In the genomic region with DNA sequence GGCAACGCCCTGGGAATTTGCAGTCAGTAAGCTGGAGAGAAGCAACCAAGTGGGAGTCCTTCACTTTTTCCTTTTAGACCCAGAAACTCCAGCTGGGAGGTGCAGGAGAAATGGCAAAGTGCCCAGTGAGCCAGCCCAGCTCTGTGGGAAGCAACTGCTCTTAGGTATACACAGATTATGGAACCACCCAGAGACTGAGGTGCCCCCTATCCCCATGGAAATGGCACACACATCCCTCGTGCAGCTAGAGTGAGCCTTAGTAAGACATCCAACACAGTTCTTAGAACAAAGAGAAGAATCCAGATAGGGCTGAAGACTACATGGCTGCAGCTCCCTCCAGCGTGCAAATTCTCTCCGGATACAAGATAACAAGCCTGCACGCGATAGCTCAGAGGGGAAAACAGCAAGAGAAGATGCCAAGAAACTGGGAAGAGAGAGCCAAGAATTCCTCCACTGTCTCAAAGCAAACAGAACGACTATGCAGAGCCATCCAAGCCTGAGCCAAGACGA, we compare ENCODE assay signal across 11 cellular contexts. TPM values are rescaled to one million over a fixed set of nuclear protein-coding genes. Genes with fewer than 3 reads are reported as not detected.
DNase-seq lines count a peak whose midpoint lies in the region; ATAC-seq and TF ChIP-seq lines count a peak whose summit lies in the region.
"Had no signal": no experiment of that assay in that cellular context is flagged by ENCODE, and none has a peak within 500 bp of the region (broad histone marks: within the 10 kb centered on the region; RNA-seq: fewer than 3 reads in every experiment).

No MANE protein-coding gene starts in this region.

- DNase-seq in endodermal cell: no peak
- peak; percentile 62 for DNase-seq in mucosa of gallbladder (ENCODE audit: low spot score)
- no peak for DNase-seq in activated T-cell treated with anti-CD3 and anti-CD28 coated beads, Interleukin-2, amount 50 U/mL, for 4 hours
- no peak for DNase-seq in SK-N-DZ (ENCODE audit: low spot score)
- DNase-seq: central memory CD4-positive, alpha-beta T cell; DND-41; Peyer's patch had no signal

- no peaks in the 10 kb centered on the region for H3K27me3 Mint-ChIP-seq in endodermal cell (ENCODE audit: insufficient read depth)
- H3K27me3 Mint-ChIP-seq in activated T-cell treated with anti-CD3 and anti-CD28 coated beads, Interleukin-2, amount 50 U/mL, for 4 hours (ENCODE audit: low read depth): no peaks in the 10 kb centered on the region

- no peak for TF ChIP-seq RAD21 in Ishikawa (IDR thresholded peaks at IDR 0.05; ENCODE audit: low read depth)

- H3K36me3 ChIP-seq in endodermal cell (ENCODE audit: control insufficient read depth, insufficient read depth, low read length): peaks cover 4% of the 10 kb centered on the region
- H3K36me3 ChIP-seq: Peyer's patch had no signal

- ATAC-seq in GM18517 (IDR thresholded peaks at IDR 0.05; ENCODE audit: unreplicated experiment) (no peak), HG03159 (IDR thresholded peaks at IDR 0.05; ENCODE audit: unreplicated experiment) (no peak)
- no peak for ATAC-seq in activated T-cell treated with anti-CD3 and anti-CD28 coated beads, Interleukin-2, amount 50 U/mL, for 4 hours

- no peaks in the 10 kb centered on the region for H3K4me1 ChIP-seq in endodermal cell (ENCODE audit: control insufficient read depth, insufficient read depth, low read length)

- peak overlapping the region; percentile 88 for H3K27ac ChIP-seq in 22Rv1
- peak overlapping the region; percentile 64 for H3K27ac ChIP-seq in endodermal cell (ENCODE audit: low read depth, low read length)

- TF ChIP-seq CTCF in 22Rv1 (IDR thresholded peaks at IDR 0.05) (peak; percentile 35), endodermal cell (conservative IDR thresholded peaks at IDR 0.05) (no peak)

- H3K4me1 Mint-ChIP-seq in endodermal cell: peaks cover 24% of the 10 kb centered on the region
- peaks cover 37% of the 10 kb centered on the region for H3K4me1 Mint-ChIP-seq in activated T-cell treated with anti-CD3 and anti-CD28 coated beads, Interleukin-2, amount 50 U/mL, for 4 hours (ENCODE audit: low read depth)

- H3K9ac ChIP-seq in endodermal cell (ENCODE audit: extremely low read depth, low read length, poor library complexity, severe bottlenecking): peak overlapping the region; percentile 48

- H3K27ac Mint-ChIP-seq in endodermal cell: peak overlapping the region; percentile 93

- peak overlapping the region; percentile 32 for H3K4me3 Mint-ChIP-seq in endodermal cell
- no peak overlapping the region for H3K4me3 Mint-ChIP-seq in activated T-cell treated with anti-CD3 and anti-CD28 coated beads, Interleukin-2, amount 50 U/mL, for 4 hours

- no peak for TF ChIP-seq EP300 in Ishikawa (IDR thresholded peaks at IDR 0.05; ENCODE audit: borderline replicate concordance)

- no peaks in the 10 kb centered on the region for H3K27me3 ChIP-seq in endodermal cell (ENCODE audit: control insufficient read depth, insufficient read depth, low read length, poor library complexity, severe bottlenecking)
- H3K27me3 ChIP-seq: Peyer's patch had no signal

- H3K9me3 ChIP-seq in endodermal cell (ENCODE audit: control insufficient read depth, low read length): no peaks in the 10 kb centered on the region
- H3K9me3 ChIP-seq: Peyer's patch had no signal

- H3K4me3 ChIP-seq in endodermal cell (ENCODE audit: low read length): no peak overlapping the region
- H3K4me3 ChIP-seq: Peyer's patch had no signal

- 58 to 78% methylated on average over 6 to 7 of the region's 8 CpGs for WGBS in endodermal cell (ENCODE audit: insufficient coverage in 1 of 2, insufficient read length in 1 of 2), 2 experiments

- peaks cover 24% of the 10 kb centered on the region for H3K36me3 Mint-ChIP-seq in endodermal cell (ENCODE audit: low read depth)
- H3K36me3 Mint-ChIP-seq in activated T-cell treated with anti-CD3 and anti-CD28 coated beads, Interleukin-2, amount 50 U/mL, for 4 hours (ENCODE audit: insufficient read depth): peaks cover 15% of the 10 kb centered on the region

- H3K9me3 Mint-ChIP-seq in endodermal cell: peaks cover 70% of the 10 kb centered on the region
- H3K9me3 Mint-ChIP-seq in activated T-cell treated with anti-CD3 and anti-CD28 coated beads, Interleukin-2, amount 50 U/mL, for 4 hours: no peaks in the 10 kb centered on the region

TF ChIP-seq in Ishikawa, 13 proteins besides CTCF, POLR2A, EP300 and RAD21:
- no peak for TF ChIP-seq EGR1 (IDR thresholded peaks at IDR 0.05)
- TF ChIP-seq NFIC (IDR thresholded peaks at IDR 0.05): peak; percentile 47; the same call in 1 of the 2 replicates

RNA-seq across cellular contexts. Expression of a gene that starts 26.6 kb away (rescaled TPM):
- total RNA-seq in endodermal cell (10 to 100 TPM; 61.1 to 73.9 TPM), mucosa of gallbladder (108 TPM)
- polyA plus RNA-seq in endodermal cell (2013, experiment 1 of 2): 41.3 TPM
- 36.5 TPM for polyA plus RNA-seq in endodermal cell (2013, experiment 2 of 2)
- 100 to 1,000 TPM; 258 to 273 (median 272) TPM for total RNA-seq in activated T-cell treated with anti-CD3 and anti-CD28 coated beads, Interleukin-2, amount 50 U/mL, for 4 hours
- 0.21 and 1.0 TPM in 2 replicates for polyA plus RNA-seq in SK-N-DZ (2014; cell fraction: cytosol; rRNA removed)
- polyA plus RNA-seq in SK-N-DZ (2014; cell fraction: nucleus; rRNA removed): 2.3 and 4.7 TPM in 2 replicates

RNA-seq across cellular contexts. Expression of a gene that starts 51.2 kb away (rescaled TPM):
- total RNA-seq in endodermal cell (10 to 100 TPM; 34.4 to 35.3 TPM), mucosa of gallbladder (64.9 TPM)
- 29.4 TPM for polyA plus RNA-seq in endodermal cell (2013, experiment 1 of 2)
- polyA plus RNA-seq in endodermal cell (2013, experiment 2 of 2): 27.3 TPM
- 10 to 100 TPM; 42.6 to 46.7 (median 45.7) TPM for total RNA-seq in activated T-cell treated with anti-CD3 and anti-CD28 coated beads, Interleukin-2, amount 50 U/mL, for 4 hours
- polyA plus RNA-seq in SK-N-DZ (2014; cell fraction: cytosol; rRNA removed): 17.5 and 26.9 TPM in 2 replicates
- 23.3 and 27.8 TPM in 2 replicates for polyA plus RNA-seq in SK-N-DZ (2014; cell fraction: nucleus; rRNA removed)
